Comparison of ENCODE assay signal across 8 cellular contexts in the genomic region with DNA sequence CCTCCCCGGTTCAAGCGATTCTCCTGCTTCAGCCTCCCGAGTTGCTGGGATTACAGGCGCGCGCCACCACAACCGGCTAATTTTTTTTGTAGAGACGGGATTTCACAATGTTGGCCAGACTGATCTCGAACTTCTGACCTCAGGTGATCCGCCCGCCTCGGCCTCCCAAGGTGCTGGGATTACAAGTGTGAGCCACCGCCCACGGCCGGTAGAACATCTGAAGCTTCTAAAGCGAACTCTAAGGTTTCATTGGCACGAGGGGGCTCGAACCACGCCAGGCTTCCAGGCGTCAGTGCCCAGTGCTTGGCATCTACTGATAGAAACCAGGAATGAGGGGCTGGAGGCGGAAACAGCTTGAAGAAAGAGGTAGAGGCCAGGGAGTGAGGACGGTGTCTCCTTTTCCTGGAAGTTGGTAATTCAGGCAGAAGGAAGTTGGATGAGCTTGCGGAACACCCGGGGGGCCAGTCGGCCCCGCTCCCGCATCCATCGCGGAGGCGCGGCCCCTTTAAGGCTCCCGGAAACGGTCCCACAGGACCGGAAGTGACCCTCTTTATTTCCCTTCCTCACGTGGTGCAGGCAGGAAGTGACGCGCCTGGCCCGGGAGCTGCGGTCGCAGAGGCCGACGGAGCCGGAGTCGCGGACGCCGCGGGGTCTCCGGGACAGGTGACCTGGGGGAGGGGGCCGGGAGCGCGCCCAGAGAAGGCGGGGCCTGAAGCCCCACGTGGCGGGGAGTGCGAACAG. TPM values are rescaled to one million over a fixed set of nuclear protein-coding genes. Genes with fewer than 3 reads are reported as not detected.
DNase-seq lines count a peak whose midpoint lies in the region; ATAC-seq and TF ChIP-seq lines count a peak whose summit lies in the region.

CCDC9 (plus strand) TSS at position 579 of the 741 bp plus-strand sequence. CDS start 1,876 bp downstream, outside the sequence.

- H4K20me1 ChIP-seq in GM23248 (ENCODE audit: insufficient read depth) = no peaks in the 10 kb centered on the region

- H3K4me3 ChIP-seq in GM23248 = peak within 1 kb of the TSS; percentile 87
- peak within 1 kb of the TSS; percentile 83 to 91 for H3K4me3 ChIP-seq in neuronal stem cell (ENCODE audit: low read length in 2 of 2)

- H3K4me2 ChIP-seq in GM23248 (ENCODE audit: unreplicated experiment) (peak within 1 kb of the TSS; percentile 88), neuronal stem cell (ENCODE audit: insufficient read depth, low read length, poor library complexity, severe bottlenecking) (peak within 1 kb of the TSS; percentile 96)

- H3K23ac ChIP-seq in neuronal stem cell (ENCODE audit: low read depth, low read length, poor library complexity) = peak within 1 kb of the TSS; percentile 73

- H4K8ac ChIP-seq in neuronal stem cell (ENCODE audit: low read depth, low read length) = no peak within 1 kb of the TSS

- ATAC-seq in foreskin keratinocyte = peak; percentile 57

- peaks cover 35% of the 10 kb centered on the region for H3K4me1 ChIP-seq in GM23248 (ENCODE audit: insufficient read depth)
- peaks cover 10% of the 10 kb centered on the region for H3K4me1 ChIP-seq in foreskin keratinocyte
- H3K4me1 ChIP-seq in neuronal stem cell (ENCODE audit: control insufficient read depth in 2 of 2, insufficient read depth in 1 of 2, low read depth in 1 of 2, low read length in 2 of 2) = peaks cover 8% of the 10 kb centered on the region in 2 donors

- H3K27ac ChIP-seq in GM23248 (peak within 1 kb of the TSS; percentile 92), foreskin keratinocyte (peak within 1 kb of the TSS; percentile 78), neuronal stem cell (replicated peaks; ENCODE audit: low read length) (peak within 1 kb of the TSS; percentile 89), temporal lobe (ENCODE audit: low read depth, low read length) (peak within 1 kb of the TSS; percentile 95)

- no peaks in the 10 kb centered on the region for H3K9me2 ChIP-seq in GM23248 (ENCODE audit: insufficient read depth)

- H4K91ac ChIP-seq in neuronal stem cell (ENCODE audit: low read depth, low read length, poor library complexity) = no peak within 1 kb of the TSS

- H2AFZ ChIP-seq in GM23248 (peak within 1 kb of the TSS; percentile 88), neuronal stem cell (ENCODE audit: low read length) (peak within 1 kb of the TSS; percentile 88)

- 13 to 15% methylated on average over 46 to 55 of the region's 56 CpGs for WGBS in GM23248 (ENCODE audit: low coverage in 1 of 2, low lambda C conversion rate in 2 of 2, missing lambda C conversion rate in 2 of 2), 2 experiments
- WGBS in neuronal stem cell (ENCODE audit: extremely low coverage in 2 of 2, insufficient read length in 2 of 2, insufficient replicate concordance in 1 of 2), 2 donors = no CpG with 5 or more reads among the region's 56 CpGs

- H3K14ac ChIP-seq in neuronal stem cell (ENCODE audit: low read length) = no peak within 1 kb of the TSS

- no peak within 1 kb of the TSS for H2BK120ac ChIP-seq in neuronal stem cell (ENCODE audit: low read depth, low read length)

- no peak within 1 kb of the TSS for H3K4ac ChIP-seq in neuronal stem cell (ENCODE audit: low read length)

- in situ Hi-C loops in GM23248 (cut with MboI) = no loop called here

- H3F3A ChIP-seq in GM23248 (ENCODE audit: insufficient read depth) = peaks cover 26% of the 10 kb centered on the region

- H3K9ac ChIP-seq in GM23248 (peak within 1 kb of the TSS; percentile 92), neuronal stem cell (ENCODE audit: low read depth, low read length, poor library complexity) (peak within 1 kb of the TSS; percentile 95)

- H3K18ac ChIP-seq in neuronal stem cell (ENCODE audit: low read length) = peak within 1 kb of the TSS; percentile 80

- H2BK15ac ChIP-seq in neuronal stem cell (ENCODE audit: low read length) = peak within 1 kb of the TSS; percentile 60

- H3K79me1 ChIP-seq in neuronal stem cell (ENCODE audit: low read depth, low read length) = peaks cover 6% of the 10 kb centered on the region

- peak within 1 kb of the TSS; percentile 44 for H2BK5ac ChIP-seq in neuronal stem cell (ENCODE audit: low read length)

- peaks cover 34% of the 10 kb centered on the region for H3K79me2 ChIP-seq in GM23248 (ENCODE audit: insufficient read depth)

- TF ChIP-seq CTCF in foreskin keratinocyte (conservative IDR thresholded peaks at IDR 0.05) = no peak

- H3K9me3 ChIP-seq in GM23248 (ENCODE audit: low read depth) = no peaks in the 10 kb centered on the region
- H3K9me3 ChIP-seq in neuronal stem cell (replicated peaks in 1 of 2; ENCODE audit: control insufficient read depth in 2 of 2, insufficient read depth in 1 of 2, low read depth in 1 of 2, low read length in 2 of 2) = no peaks in the 10 kb centered on the region

- DNase-seq in EL = peak; percentile 96
- DNase-seq in GM23248 = peak; percentile 98
- peak; percentile 84 to 92 for DNase-seq in Kasumi-1 (lab: John Stamatoyannopoulos, UW)
- DNase-seq in RKO (ENCODE audit: low spot score) = peak; percentile 97
- peak; percentile 88 for DNase-seq in activated gamma-delta T cell treated with Interleukin-2 at 50 U/mL for 16 hours
- peak; percentile 86 to 92 for DNase-seq in foreskin keratinocyte
- DNase-seq in neuronal stem cell (ENCODE audit: low spot score) = peak; percentile 95

- H3K36me3 ChIP-seq in GM23248 (ENCODE audit: low read depth) (no peaks in the 10 kb centered on the region), neuronal stem cell (replicated peaks in 1 of 2; ENCODE audit: control insufficient read depth in 2 of 2, insufficient read depth in 2 of 2, low read length in 2 of 2) (peaks cover 28 to 29% of the 10 kb centered on the region in 2 donors)

- H2AK5ac ChIP-seq in neuronal stem cell (ENCODE audit: low read depth, low read length) = no peak within 1 kb of the TSS

- no peak within 1 kb of the TSS for H2BK12ac ChIP-seq in neuronal stem cell (ENCODE audit: low read length)

- H3K27me3 ChIP-seq in GM23248 (replicated peaks; ENCODE audit: insufficient read depth) (no peaks in the 10 kb centered on the region), foreskin keratinocyte (no peaks in the 10 kb centered on the region), neuronal stem cell (ENCODE audit: control insufficient read depth in 3 of 3, insufficient read depth in 3 of 3, low read depth in 1 of 3, low read length in 3 of 3) (no peaks in the 10 kb centered on the region)

RNA-seq across cellular contexts. Expression of gene CCDC9, which starts in this region (rescaled TPM):
- 7.3 and 11.1 TPM in 2 replicates for total RNA-seq in GM23248 (2014; rRNA removed; shearing (Covaris generic))
- 4.1 and 5.8 TPM in 2 replicates for polyA plus RNA-seq in GM23248 (2016; fragmentation: Nextera tagmentation; extraction: Ambion mirVana)
- 8.2 and 11.3 TPM in 2 replicates for total RNA-seq in foreskin keratinocyte
- polyA plus RNA-seq in foreskin keratinocyte = 13.9 and 15.3 TPM in 2 replicates
- polyA plus RNA-seq in neuronal stem cell (2013, experiment 1 of 2) = 15.9 TPM
- 14.8 TPM for polyA plus RNA-seq in neuronal stem cell (2013, experiment 2 of 2)
- 2.2 TPM for total RNA-seq in temporal lobe

Comparison
In these comparisons a context has a peak if more than half of its experiments do, and no peak if none do; other contexts are left out.
1. Peak in every context shown above with its lines: DNase-seq, ATAC-seq, H3K4me3 ChIP-seq and H3K27ac ChIP-seq.